Comparison of ENCODE assay signal across 24 cellular contexts in the genomic region with DNA sequence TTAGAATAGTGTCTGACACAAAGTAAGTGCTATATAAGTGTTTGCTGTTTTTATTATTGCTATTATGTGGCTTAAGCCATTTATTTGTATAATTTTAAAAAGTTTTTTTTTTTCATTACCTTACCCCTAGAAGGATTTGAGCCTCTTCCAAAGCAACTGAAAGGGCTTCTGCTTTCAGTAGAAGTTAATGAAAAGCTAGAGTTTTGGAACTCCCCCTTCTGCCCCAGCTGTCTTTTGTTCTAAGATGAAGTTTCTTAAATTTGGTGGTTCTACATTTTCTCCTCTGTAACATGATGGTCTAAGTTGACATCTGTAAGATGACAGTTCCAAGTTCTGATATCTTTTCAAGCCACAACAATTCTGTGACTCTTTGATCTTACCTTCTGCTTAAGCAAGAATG.
DNase-seq lines count a peak whose midpoint lies in the region; ATAC-seq lines count a peak whose summit lies in the region.
"Had no signal": no experiment of that assay in that cellular context is flagged by ENCODE, and none has a peak within 500 bp of the region (broad histone marks: within the 10 kb centered on the region; RNA-seq: fewer than 3 reads in every experiment).

No MANE protein-coding gene starts in this region.

- ATAC-seq in GM19324 (IDR thresholded peaks at IDR 0.05; ENCODE audit: low FRiP score, unreplicated experiment) (peak; percentile 53), GM21619 (IDR thresholded peaks at IDR 0.05; ENCODE audit: unreplicated experiment) (peak; percentile 57), HG03354 (IDR thresholded peaks at IDR 0.05; ENCODE audit: poor library complexity, severe bottlenecking, unreplicated experiment) (peak; percentile 54), GM19397 (IDR thresholded peaks at IDR 0.05; ENCODE audit: unreplicated experiment) (no peak)
- ATAC-seq: T-helper 17 cell had no signal

- DNase-seq in SKM-1 (lab: John Stamatoyannopoulos, UW; ENCODE audit: unreplicated experiment) = no peak
- no peak for DNase-seq in NCI-H1436 (lab: John Stamatoyannopoulos, UW)
- DNase-seq in cortex of kidney (lab: John Stamatoyannopoulos, UW) = no peak
- DNase-seq: C1 segment of cervical spinal cord; CD4-positive, alpha-beta memory T cell; COR-L47; DMS79; EL; GDM1; H7; NCI-H1048; NCI-H1417 treated with DMSO at 0.1 percent for 48 hours; NCI-H187; NCI-H2171 treated with DMSO at 0.1 percent for 48 hours; NCI-H524 treated with DMSO at 0.1 percent for 48 hours; NCI-H774; SIG-M5; SK-N-SH; T-helper 17 cell; T1000 had no signal
